33 cellular contexts compared by ENCODE assay signal in the genomic region with DNA sequence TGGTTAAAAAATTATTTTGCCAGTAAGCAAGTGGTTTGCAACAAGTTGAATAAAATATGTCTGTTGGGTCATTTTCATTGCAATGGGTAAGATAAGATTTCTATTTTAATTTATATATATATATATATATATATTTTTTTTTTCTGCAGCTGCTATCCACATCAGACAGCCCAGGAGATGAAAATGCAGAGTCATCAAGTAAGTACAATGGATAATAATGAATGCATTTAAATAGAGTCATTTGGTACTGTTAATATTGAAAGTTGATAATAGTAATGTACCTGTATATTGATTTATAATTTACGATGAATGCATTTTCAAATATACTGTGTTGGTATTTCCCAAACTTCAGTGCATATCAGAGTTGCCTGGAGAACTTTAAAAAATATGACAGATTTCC.
"Had no signal": no experiment of that assay in that cellular context is flagged by ENCODE, and none has a peak within 500 bp of the region (broad histone marks: within the 10 kb centered on the region; RNA-seq: fewer than 3 reads in every experiment).

No MANE protein-coding gene starts in this region.

- H3K4me3 Mint-ChIP-seq: immature natural killer cell; naive B cell; natural killer cell; nephron progenitor cell; neural progenitor cell; stimulated activated effector memory CD8-positive, alpha-beta T cell treated with anti-CD3 and anti-CD28 coated beads, Interleukin-12 subunit alpha, Interleukin-12 subunit beta, amount 100 ng/mL, for 72 hours; stimulated activated naive CD8-positive, alpha-beta T cell treated with anti-CD3 and anti-CD28 coated beads, Interleukin-15, Interleukin-2, amounts not matched to agents 100 ng/mL and 50 ng/mL, for 24 hours had no signal

- H3K4me1 ChIP-seq: lower lobe of right lung, prostate gland, sigmoid colon, suprapubic skin, upper lobe of right lung had no signal

- H3K9ac ChIP-seq: neural progenitor cell had no signal

- H3K9me3 ChIP-seq: left lung, lower lobe of right lung, neutrophil, ovary, prostate gland, sigmoid colon, spleen, suprapubic skin, thoracic aorta, tibial artery, upper lobe of right lung had no signal

- H3K27me3 ChIP-seq: left lung, neural progenitor cell, neutrophil, ovary, sigmoid colon, spleen, suprapubic skin, tibial artery, upper lobe of right lung had no signal

- H3K27ac Mint-ChIP-seq: immature natural killer cell; natural killer cell; neural progenitor cell; stimulated activated naive CD8-positive, alpha-beta T cell treated with anti-CD3 and anti-CD28 coated beads, Interleukin-15, Interleukin-2, amounts not matched to agents 100 ng/mL and 50 ng/mL, for 24 hours had no signal

- H3K27me3 Mint-ChIP-seq: naive B cell; stimulated activated naive CD8-positive, alpha-beta T cell treated with anti-CD3 and anti-CD28 coated beads, Interleukin-15, Interleukin-2, amounts not matched to agents 100 ng/mL and 50 ng/mL, for 24 hours had no signal

- H3K36me3 Mint-ChIP-seq: neural progenitor cell had no signal

- FAIRE-seq: islet of Langerhans, kidney, small intestine, urothelium cell line had no signal

- H3K27ac ChIP-seq: left lung, lower lobe of right lung, neural progenitor cell, neutrophil, ovary, prostate gland, sigmoid colon, suprapubic skin, thoracic aorta, tibial artery, upper lobe of right lung had no signal

- ATAC-seq: left colon; left lung; lower lobe of right lung; natural killer cell; right cardiac atrium; stimulated activated effector memory CD8-positive, alpha-beta T cell treated with anti-CD3 and anti-CD28 coated beads, Interleukin-12 subunit alpha, Interleukin-12 subunit beta, amount 100 ng/mL, for 72 hours; upper lobe of right lung had no signal

- DNase-seq: hypothalamus; immature natural killer cell; kidney; left colon; left lung; lower lobe of right lung; mammary epithelial cell; mesenchymal stem cell; naive B cell; natural killer cell; nephron progenitor cell; occipital lobe; ovary; posterior cingulate gyrus; retina; right cardiac atrium; sigmoid colon; small intestine; spleen; stimulated activated CD4-positive, alpha-beta T cell treated with anti-CD3 and anti-CD28 coated beads, Interleukin-4, amount 100 ng/mL, for 24 hours; stimulated activated naive CD4-positive, alpha-beta T cell; tibial artery; trophoblast cell; upper lobe of right lung had no signal

- H3K4me1 Mint-ChIP-seq: immature natural killer cell had no signal

- H3K4me2 ChIP-seq: neural progenitor cell had no signal

- H3K36me3 ChIP-seq: neural progenitor cell, neutrophil, ovary, prostate gland, thoracic aorta had no signal

- H2AFZ ChIP-seq: neural progenitor cell had no signal

- H3K9me3 Mint-ChIP-seq: immature natural killer cell; naive B cell; natural killer cell; nephron progenitor cell; neural progenitor cell; stimulated activated effector memory CD8-positive, alpha-beta T cell treated with anti-CD3 and anti-CD28 coated beads, Interleukin-12 subunit alpha, Interleukin-12 subunit beta, amount 100 ng/mL, for 72 hours; stimulated activated naive CD8-positive, alpha-beta T cell treated with anti-CD3 and anti-CD28 coated beads, Interleukin-15, Interleukin-2, amounts not matched to agents 100 ng/mL and 50 ng/mL, for 24 hours had no signal

- H3K4me3 ChIP-seq: left lung, lower lobe of right lung, neural progenitor cell, ovary, prostate gland, sigmoid colon, spleen, suprapubic skin, thoracic aorta, tibial artery, upper lobe of right lung had no signal
